In the genomic region with DNA sequence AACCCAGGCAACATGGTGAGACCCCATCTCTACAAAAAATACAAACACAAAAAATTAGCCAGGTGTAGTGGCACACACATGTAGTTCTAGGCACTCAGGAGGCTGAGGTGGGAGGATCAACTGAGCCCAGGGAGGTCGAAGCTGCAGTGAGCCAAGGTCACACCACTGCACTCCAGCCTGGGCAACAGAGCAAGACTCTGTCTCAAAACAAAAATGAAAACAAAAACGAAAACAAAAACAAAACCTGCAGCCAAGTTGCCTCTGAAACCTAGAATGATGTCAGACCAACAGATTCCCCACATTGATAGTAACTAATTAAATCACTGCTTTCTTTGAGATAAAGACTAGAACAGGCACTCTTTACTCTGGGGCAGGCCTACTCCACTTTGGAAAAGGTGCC, we compare ENCODE assay signal across 24 cellular contexts.
DNase-seq lines count a peak whose midpoint lies in the region; ATAC-seq and TF ChIP-seq lines count a peak whose summit lies in the region.
"Had no signal": no experiment of that assay in that cellular context is flagged by ENCODE, and none has a peak within 500 bp of the region (broad histone marks: within the 10 kb centered on the region; RNA-seq: fewer than 3 reads in every experiment).

No MANE protein-coding gene starts in this region.

- ATAC-seq in GM18873 (IDR thresholded peaks at IDR 0.05; ENCODE audit: low FRiP score, unreplicated experiment) (peak; percentile 95), GM21529 (IDR thresholded peaks at IDR 0.05; ENCODE audit: unreplicated experiment) (peak; percentile 92), HG03060 (IDR thresholded peaks at IDR 0.05; ENCODE audit: low read depth, unreplicated experiment) (peak; percentile 62)
- ATAC-seq: activated T-cell treated with anti-CD3 and anti-CD28 coated beads, Interleukin-2, amount 50 U/mL, for 4 hours; heart right ventricle had no signal

- H3K27me3 ChIP-seq in right atrium auricular region = no peaks in the 10 kb centered on the region
- no peaks in the 10 kb centered on the region for H3K27me3 ChIP-seq in left ventricle myocardium inferior (ENCODE audit: low read depth)
- H3K27me3 ChIP-seq: heart right ventricle, Peyer's patch, sigmoid colon, testis had no signal

- TF ChIP-seq CTCF in right atrium auricular region (IDR thresholded peaks at IDR 0.05) = no peak
- no peak for TF ChIP-seq CTCF in left ventricle myocardium inferior (IDR thresholded peaks at IDR 0.05; ENCODE audit: borderline replicate concordance)

- H3K4me3 ChIP-seq in right atrium auricular region = no peak overlapping the region
- H3K4me3 ChIP-seq in left ventricle myocardium inferior = no peak overlapping the region
- H3K4me3 ChIP-seq: breast epithelium, heart right ventricle, Peyer's patch, sigmoid colon, testis had no signal

- H3K36me3 ChIP-seq in right atrium auricular region (no peaks in the 10 kb centered on the region), left ventricle myocardium inferior (no peaks in the 10 kb centered on the region)
- H3K36me3 ChIP-seq: breast epithelium, heart right ventricle, Peyer's patch, sigmoid colon had no signal

- H3K27ac ChIP-seq in right atrium auricular region = no peak overlapping the region
- no peak overlapping the region for H3K27ac ChIP-seq in left ventricle myocardium inferior (replicated peaks)
- H3K27ac ChIP-seq: breast epithelium, heart right ventricle, Peyer's patch, testis had no signal

- intact Hi-C loops in left ventricle myocardium inferior (cut with micrococcal nuclease) = no loop called here

- H3K4me1 ChIP-seq in right atrium auricular region = no peaks in the 10 kb centered on the region
- no peaks in the 10 kb centered on the region for H3K4me1 ChIP-seq in left ventricle myocardium inferior
- H3K4me1 ChIP-seq: breast epithelium, heart right ventricle, Peyer's patch, testis had no signal

- H3K9me3 ChIP-seq in right atrium auricular region (no peaks in the 10 kb centered on the region), left ventricle myocardium inferior (replicated peaks) (no peaks in the 10 kb centered on the region)
- H3K9me3 ChIP-seq: breast epithelium, heart right ventricle, Peyer's patch, sigmoid colon, testis had no signal

- peak; percentile 6 for DNase-seq in SK-N-DZ (ENCODE audit: low spot score)
- DNase-seq in inferior parietal cortex (ENCODE audit: extremely low spot score) = no peak
- no peak for DNase-seq in right atrium auricular region (ENCODE audit: low spot score)
- no peak for DNase-seq in medulla oblongata (ENCODE audit: extremely low spot score)
- DNase-seq in left ventricle myocardium inferior = no peak
- DNase-seq: activated CD4-positive, alpha-beta T cell treated with anti-CD3 and anti-CD28 coated beads, Interleukin-2, amount 50 U/mL, for 48 hours; activated naive CD8-positive, alpha-beta T cell treated with anti-CD3 and anti-CD28 coated beads, Interleukin-2, amount 10 ng/mL, durations not matched to agents 7 days and 5 days; activated T-cell treated with anti-CD3 and anti-CD28 coated beads, Interleukin-2, amount 50 U/mL, for 4 hours; H7; heart right ventricle; IMR-90; kidney glomerular epithelial cell; MV-4-11; NCI-H2081; NCI-H69; Peyer's patch; sigmoid colon; stimulated activated CD4-positive, alpha-beta T cell treated with anti-CD3 and anti-CD28 coated beads, Interleukin-2, amount 100 ng/mL, for 48 hours; stimulated activated CD8-positive, alpha-beta memory T cell treated with anti-CD3 and anti-CD28 coated beads, Interleukin-4, amount 100 ng/mL, for 48 hours; testis had no signal
